ENCODE assay signal across 1 cellular context in the genomic region with DNA sequence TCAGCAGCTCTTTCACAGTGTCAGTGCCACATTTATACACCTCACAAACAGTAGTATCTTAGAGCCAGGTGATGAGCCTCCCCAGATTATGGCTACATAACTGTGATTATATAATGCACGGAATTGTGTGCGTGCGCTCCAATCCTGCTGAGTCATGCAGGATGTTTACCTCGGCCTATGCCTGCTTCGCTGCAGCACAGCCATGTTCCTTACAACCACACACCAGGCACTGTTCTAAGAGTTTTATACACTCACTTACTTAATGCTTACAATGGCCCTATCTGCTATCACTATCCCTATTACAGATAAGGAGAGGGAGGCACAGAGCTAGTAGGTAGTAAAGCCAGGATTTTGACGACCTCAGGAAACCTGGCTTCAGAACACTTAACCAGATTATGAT.
TF ChIP-seq lines count a peak whose summit lies in the region.

No MANE protein-coding gene starts in this region.

TF ChIP-seq in K562, 482 proteins besides CTCF, POLR2A, EP300 and RAD21 (continued from another document and continues in another):
- TF ChIP-seq, protein P1, sequence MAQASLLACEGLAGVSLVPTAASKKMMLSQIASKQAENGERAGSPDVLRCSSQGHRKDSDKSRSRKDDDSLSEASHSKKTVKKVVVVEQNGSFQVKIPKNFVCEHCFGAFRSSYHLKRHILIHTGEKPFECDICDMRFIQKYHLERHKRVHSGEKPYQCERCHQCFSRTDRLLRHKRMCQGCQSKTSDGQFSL (CRISPR knock-in tag; IDR thresholded peaks at IDR 0.05): no peak
- TF ChIP-seq, protein P1 (tag; IDR thresholded peaks at IDR 0.05): peak in 1 of 2 experiments; percentile 54; a peak in 1 of 4 replicates
- TF ChIP-seq SLC30A9 (CRISPR knock-in tag; IDR thresholded peaks at IDR 0.05) (no peak), NFYB (IDR thresholded peaks at IDR 0.05; ENCODE audit: extremely low read depth, insufficient read length) (no peak), ZNF174 (CRISPR knock-in tag; IDR thresholded peaks at IDR 0.05) (no peak), ATF1 (CRISPR knock-in tag; IDR thresholded peaks at IDR 0.05) (no peak), ATF1 (tag; IDR thresholded peaks at IDR 0.05) (no peak), NFATC3 (IDR thresholded peaks at IDR 0.05) (no peak), TAF1 (IDR thresholded peaks at IDR 0.05; ENCODE audit: control insufficient read depth, extremely low read depth, insufficient read depth, low read length, severe bottlenecking) (no peak), NUFIP1 (IDR thresholded peaks at IDR 0.05; ENCODE audit: partially characterized antibody) (no peak), RBM34 (IDR thresholded peaks at IDR 0.05; ENCODE audit: borderline replicate concordance, insufficient read depth, low read length) (no peak), GTF2F1 (IDR thresholded peaks at IDR 0.05; ENCODE audit: low read depth, low read length) (no peak), ZFP30 (CRISPR knock-in tag; IDR thresholded peaks at IDR 0.05; ENCODE audit: borderline replicate concordance) (no peak), ERF (CRISPR knock-in tag; IDR thresholded peaks at IDR 0.05) (no peak), KDM4B (IDR thresholded peaks at IDR 0.05; ENCODE audit: borderline replicate concordance in 2 of 2, low read depth in 1 of 2) (no peak), FUS (optimal IDR thresholded peaks at IDR 0.05; ENCODE audit: low read depth, low read length) (no peak), PTTG1 (tag; IDR thresholded peaks at IDR 0.05; ENCODE audit: low read depth) (peak; percentile 29; the same call in 1 of the 2 replicates), KLF1 (tag; IDR thresholded peaks at IDR 0.05) (no peak), TAF7 (tag; IDR thresholded peaks at IDR 0.05) (no peak), ZNF445 (CRISPR knock-in tag; IDR thresholded peaks at IDR 0.05; ENCODE audit: low read depth) (no peak), ZKSCAN1 (IDR thresholded peaks at IDR 0.05; ENCODE audit: low read depth, low read length) (no peak), PTBP1 (IDR thresholded peaks at IDR 0.05; ENCODE audit: low read depth, low read length) (no peak), ARID2 (IDR thresholded peaks at IDR 0.05) (no peak), MTA1 (IDR thresholded peaks at IDR 0.05; ENCODE audit: borderline replicate concordance) (no peak), STAT5A (IDR thresholded peaks at IDR 0.05; ENCODE audit: borderline replicate concordance, low read length) (no peak), KLF13 (tag; IDR thresholded peaks at IDR 0.05; ENCODE audit: borderline replicate concordance, low read depth) (0 out of 2 replicates have a peak, but pooled peaks have one; percentile 19), CHCHD3 (CRISPR knock-in tag; IDR thresholded peaks at IDR 0.05) (no peak), COPS2 (conservative IDR thresholded peaks at IDR 0.05) (no peak), ZEB2 (IDR thresholded peaks at IDR 0.05) (peak; percentile 69), SMARCA5 (IDR thresholded peaks at IDR 0.05) (no peak), ARHGAP35 (IDR thresholded peaks at IDR 0.05; ENCODE audit: partially characterized antibody) (no peak), DPF2 (IDR thresholded peaks at IDR 0.05) (peak; percentile 70), HDGF (IDR thresholded peaks at IDR 0.05) (no peak), CXXC5 (CRISPR knock-in tag; IDR thresholded peaks at IDR 0.05) (peak; percentile 64; the same call in 1 of the 2 replicates), RAD51 (IDR thresholded peaks at IDR 0.05; ENCODE audit: borderline replicate concordance, low read depth) (no peak), HLTF (IDR thresholded peaks at IDR 0.05) (no peak), GTF2A2 (tag; IDR thresholded peaks at IDR 0.05) (no peak), POLR3G (IDR thresholded peaks at IDR 0.05; ENCODE audit: extremely low read depth, insufficient read length, insufficient replicate concordance) (no peak)
- TF ChIP-seq, protein P2, sequence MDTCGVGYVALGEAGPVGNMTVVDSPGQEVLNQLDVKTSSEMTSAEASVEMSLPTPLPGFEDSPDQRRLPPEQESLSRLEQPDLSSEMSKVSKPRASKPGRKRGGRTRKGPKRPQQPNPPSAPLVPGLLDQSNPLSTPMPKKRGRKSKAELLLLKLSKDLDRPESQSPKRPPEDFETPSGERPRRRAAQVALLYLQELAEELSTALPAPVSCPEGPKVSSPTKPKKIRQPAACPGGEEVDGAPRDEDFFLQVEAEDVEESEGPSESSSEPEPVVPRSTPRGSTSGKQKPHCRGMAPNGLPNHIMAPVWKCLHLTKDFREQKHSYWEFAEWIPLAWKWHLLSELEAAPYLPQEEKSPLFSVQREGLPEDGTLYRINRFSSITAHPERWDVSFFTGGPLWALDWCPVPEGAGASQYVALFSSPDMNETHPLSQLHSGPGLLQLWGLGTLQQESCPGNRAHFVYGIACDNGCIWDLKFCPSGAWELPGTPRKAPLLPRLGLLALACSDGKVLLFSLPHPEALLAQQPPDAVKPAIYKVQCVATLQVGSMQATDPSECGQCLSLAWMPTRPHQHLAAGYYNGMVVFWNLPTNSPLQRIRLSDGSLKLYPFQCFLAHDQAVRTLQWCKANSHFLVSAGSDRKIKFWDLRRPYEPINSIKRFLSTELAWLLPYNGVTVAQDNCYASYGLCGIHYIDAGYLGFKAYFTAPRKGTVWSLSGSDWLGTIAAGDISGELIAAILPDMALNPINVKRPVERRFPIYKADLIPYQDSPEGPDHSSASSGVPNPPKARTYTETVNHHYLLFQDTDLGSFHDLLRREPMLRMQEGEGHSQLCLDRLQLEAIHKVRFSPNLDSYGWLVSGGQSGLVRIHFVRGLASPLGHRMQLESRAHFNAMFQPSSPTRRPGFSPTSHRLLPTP (IDR thresholded peaks at IDR 0.05; ENCODE audit: borderline replicate concordance, extremely low read depth, insufficient read length): no peak
- TF ChIP-seq, protein P3, sequence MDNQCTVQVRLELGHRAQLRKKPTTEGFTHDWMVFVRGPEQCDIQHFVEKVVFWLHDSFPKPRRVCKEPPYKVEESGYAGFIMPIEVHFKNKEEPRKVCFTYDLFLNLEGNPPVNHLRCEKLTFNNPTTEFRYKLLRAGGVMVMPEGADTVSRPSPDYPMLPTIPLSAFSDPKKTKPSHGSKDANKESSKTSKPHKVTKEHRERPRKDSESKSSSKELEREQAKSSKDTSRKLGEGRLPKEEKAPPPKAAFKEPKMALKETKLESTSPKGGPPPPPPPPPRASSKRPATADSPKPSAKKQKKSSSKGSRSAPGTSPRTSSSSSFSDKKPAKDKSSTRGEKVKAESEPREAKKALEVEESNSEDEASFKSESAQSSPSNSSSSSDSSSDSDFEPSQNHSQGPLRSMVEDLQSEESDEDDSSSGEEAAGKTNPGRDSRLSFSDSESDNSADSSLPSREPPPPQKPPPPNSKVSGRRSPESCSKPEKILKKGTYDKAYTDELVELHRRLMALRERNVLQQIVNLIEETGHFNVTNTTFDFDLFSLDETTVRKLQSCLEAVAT (IDR thresholded peaks at IDR 0.05): no peak
- TF ChIP-seq, protein P4, sequence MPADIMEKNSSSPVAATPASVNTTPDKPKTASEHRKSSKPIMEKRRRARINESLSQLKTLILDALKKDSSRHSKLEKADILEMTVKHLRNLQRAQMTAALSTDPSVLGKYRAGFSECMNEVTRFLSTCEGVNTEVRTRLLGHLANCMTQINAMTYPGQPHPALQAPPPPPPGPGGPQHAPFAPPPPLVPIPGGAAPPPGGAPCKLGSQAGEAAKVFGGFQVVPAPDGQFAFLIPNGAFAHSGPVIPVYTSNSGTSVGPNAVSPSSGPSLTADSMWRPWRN (IDR thresholded peaks at IDR 0.05; ENCODE audit: low read depth): no peak
- TF ChIP-seq, protein P5, sequence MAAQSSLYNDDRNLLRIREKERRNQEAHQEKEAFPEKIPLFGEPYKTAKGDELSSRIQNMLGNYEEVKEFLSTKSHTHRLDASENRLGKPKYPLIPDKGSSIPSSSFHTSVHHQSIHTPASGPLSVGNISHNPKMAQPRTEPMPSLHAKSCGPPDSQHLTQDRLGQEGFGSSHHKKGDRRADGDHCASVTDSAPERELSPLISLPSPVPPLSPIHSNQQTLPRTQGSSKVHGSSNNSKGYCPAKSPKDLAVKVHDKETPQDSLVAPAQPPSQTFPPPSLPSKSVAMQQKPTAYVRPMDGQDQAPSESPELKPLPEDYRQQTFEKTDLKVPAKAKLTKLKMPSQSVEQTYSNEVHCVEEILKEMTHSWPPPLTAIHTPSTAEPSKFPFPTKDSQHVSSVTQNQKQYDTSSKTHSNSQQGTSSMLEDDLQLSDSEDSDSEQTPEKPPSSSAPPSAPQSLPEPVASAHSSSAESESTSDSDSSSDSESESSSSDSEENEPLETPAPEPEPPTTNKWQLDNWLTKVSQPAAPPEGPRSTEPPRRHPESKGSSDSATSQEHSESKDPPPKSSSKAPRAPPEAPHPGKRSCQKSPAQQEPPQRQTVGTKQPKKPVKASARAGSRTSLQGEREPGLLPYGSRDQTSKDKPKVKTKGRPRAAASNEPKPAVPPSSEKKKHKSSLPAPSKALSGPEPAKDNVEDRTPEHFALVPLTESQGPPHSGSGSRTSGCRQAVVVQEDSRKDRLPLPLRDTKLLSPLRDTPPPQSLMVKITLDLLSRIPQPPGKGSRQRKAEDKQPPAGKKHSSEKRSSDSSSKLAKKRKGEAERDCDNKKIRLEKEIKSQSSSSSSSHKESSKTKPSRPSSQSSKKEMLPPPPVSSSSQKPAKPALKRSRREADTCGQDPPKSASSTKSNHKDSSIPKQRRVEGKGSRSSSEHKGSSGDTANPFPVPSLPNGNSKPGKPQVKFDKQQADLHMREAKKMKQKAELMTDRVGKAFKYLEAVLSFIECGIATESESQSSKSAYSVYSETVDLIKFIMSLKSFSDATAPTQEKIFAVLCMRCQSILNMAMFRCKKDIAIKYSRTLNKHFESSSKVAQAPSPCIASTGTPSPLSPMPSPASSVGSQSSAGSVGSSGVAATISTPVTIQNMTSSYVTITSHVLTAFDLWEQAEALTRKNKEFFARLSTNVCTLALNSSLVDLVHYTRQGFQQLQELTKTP (IDR thresholded peaks at IDR 0.05; ENCODE audit: low read depth in 1 of 2, partially characterized antibody in 2 of 2): no peak
- TF ChIP-seq, protein P6, sequence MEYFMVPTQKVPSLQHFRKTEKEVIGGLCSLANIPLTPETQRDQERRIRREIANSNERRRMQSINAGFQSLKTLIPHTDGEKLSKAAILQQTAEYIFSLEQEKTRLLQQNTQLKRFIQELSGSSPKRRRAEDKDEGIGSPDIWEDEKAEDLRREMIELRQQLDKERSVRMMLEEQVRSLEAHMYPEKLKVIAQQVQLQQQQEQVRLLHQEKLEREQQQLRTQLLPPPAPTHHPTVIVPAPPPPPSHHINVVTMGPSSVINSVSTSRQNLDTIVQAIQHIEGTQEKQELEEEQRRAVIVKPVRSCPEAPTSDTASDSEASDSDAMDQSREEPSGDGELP (CRISPR knock-in tag; IDR thresholded peaks at IDR 0.05; ENCODE audit: borderline replicate concordance): no peak
- TF ChIP-seq, protein P7, sequence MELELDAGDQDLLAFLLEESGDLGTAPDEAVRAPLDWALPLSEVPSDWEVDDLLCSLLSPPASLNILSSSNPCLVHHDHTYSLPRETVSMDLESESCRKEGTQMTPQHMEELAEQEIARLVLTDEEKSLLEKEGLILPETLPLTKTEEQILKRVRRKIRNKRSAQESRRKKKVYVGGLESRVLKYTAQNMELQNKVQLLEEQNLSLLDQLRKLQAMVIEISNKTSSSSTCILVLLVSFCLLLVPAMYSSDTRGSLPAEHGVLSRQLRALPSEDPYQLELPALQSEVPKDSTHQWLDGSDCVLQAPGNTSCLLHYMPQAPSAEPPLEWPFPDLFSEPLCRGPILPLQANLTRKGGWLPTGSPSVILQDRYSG (tag; conservative IDR thresholded peaks at IDR 0.05; ENCODE audit: low read depth): peak; percentile 94
- TF ChIP-seq, protein P8, sequence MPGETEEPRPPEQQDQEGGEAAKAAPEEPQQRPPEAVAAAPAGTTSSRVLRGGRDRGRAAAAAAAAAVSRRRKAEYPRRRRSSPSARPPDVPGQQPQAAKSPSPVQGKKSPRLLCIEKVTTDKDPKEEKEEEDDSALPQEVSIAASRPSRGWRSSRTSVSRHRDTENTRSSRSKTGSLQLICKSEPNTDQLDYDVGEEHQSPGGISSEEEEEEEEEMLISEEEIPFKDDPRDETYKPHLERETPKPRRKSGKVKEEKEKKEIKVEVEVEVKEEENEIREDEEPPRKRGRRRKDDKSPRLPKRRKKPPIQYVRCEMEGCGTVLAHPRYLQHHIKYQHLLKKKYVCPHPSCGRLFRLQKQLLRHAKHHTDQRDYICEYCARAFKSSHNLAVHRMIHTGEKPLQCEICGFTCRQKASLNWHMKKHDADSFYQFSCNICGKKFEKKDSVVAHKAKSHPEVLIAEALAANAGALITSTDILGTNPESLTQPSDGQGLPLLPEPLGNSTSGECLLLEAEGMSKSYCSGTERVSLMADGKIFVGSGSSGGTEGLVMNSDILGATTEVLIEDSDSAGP (CRISPR knock-in tag; IDR thresholded peaks at IDR 0.05): no peak
- TF ChIP-seq, protein P9, sequence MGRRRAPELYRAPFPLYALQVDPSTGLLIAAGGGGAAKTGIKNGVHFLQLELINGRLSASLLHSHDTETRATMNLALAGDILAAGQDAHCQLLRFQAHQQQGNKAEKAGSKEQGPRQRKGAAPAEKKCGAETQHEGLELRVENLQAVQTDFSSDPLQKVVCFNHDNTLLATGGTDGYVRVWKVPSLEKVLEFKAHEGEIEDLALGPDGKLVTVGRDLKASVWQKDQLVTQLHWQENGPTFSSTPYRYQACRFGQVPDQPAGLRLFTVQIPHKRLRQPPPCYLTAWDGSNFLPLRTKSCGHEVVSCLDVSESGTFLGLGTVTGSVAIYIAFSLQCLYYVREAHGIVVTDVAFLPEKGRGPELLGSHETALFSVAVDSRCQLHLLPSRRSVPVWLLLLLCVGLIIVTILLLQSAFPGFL (CRISPR knock-in tag; IDR thresholded peaks at IDR 0.05): no peak
- TF ChIP-seq, protein P10, sequence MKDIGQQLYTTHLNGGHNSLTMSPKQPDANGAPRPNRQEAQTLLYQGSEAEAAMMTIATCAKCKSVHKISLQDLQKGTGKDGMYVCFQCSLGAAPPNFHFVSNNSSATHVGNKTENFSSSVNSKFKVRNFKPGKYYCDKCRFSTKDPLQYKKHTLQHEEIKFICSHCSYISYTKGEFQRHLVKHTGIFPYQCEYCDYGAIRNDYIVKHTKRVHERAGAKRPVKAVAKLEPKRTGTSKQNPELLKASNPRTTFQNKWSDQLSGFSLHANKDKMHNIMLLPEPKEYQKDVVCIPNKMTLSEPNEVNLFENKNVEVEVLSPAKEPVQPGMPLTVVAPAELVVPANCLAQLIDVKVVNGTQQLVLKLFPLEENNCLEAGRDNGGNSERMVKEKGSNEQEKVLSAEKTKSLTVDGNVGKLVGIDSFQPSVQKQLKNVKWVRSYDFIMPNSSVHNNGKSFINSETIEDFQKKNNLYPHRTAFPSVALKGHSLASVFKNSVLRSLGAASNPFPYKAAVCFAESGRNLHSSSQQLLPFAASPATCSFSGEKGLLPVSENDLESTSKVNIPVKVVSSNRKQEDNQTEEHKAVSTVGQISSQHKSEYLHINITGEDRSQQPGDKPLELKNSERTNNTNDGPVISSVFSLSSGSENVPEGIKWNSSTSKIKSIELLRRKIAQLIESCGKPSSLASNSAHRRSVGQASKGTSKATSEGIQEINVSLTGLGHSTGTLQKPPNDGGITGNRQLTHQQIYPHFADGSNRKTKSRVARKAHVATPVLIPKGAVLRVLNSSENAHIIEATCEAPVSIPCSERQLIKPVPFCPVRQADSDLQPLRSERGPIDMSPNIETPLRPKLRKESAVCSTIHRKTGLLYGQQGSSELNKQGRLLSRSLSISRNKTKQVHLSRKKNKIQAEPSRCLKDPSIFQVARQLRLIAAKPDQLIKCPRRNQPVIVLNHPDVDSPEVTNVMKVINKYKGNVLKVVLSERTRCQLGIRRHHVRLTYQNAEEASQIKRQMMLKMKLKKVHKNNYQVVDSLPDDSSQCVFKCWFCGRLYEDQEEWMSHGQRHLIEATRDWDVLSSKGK (CRISPR knock-in tag; IDR thresholded peaks at IDR 0.05): no peak
